In the genomic region with DNA sequence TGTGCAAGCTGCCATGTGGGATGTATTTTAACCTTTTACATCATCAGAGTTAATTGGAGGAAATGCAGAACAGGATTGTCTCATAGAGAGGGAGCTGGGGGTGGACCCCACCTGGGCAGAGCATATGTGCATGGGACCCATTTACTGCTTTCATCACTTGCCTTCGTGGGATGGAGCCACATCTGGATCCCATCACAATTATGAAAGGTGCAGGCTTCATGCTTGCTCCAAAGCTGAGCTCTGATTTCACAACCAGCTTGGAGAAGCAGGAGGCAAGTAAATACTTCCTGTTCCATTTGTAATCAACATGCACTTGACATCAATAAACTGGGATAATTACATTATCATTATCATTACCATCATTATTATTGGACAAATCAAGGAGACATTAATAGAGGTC, we compare ENCODE assay signal across 27 cellular contexts.
"Had no signal": no experiment of that assay in that cellular context is flagged by ENCODE, and none has a peak within 500 bp of the region (broad histone marks: within the 10 kb centered on the region; RNA-seq: fewer than 3 reads in every experiment).

No MANE protein-coding gene starts in this region.

- H3K27me3 ChIP-seq: pancreas, testis, thyroid gland, upper lobe of left lung, vagina had no signal

- H3K4me1 ChIP-seq: lower lobe of right lung, pancreas, prostate gland, stomach, testis, thyroid gland, transverse colon, upper lobe of left lung, vagina had no signal

- H3K9me3 ChIP-seq: lower lobe of right lung, pancreas, prostate gland, stomach, testis, thyroid gland, transverse colon, upper lobe of left lung, vagina had no signal

- H3K4me3 ChIP-seq: lower lobe of right lung, pancreas, prostate gland, skin epidermis, stomach, testis, thyroid gland, transverse colon, upper lobe of left lung, vagina had no signal

- H3K36me3 ChIP-seq: lower lobe of right lung, pancreas, prostate gland, stomach, thyroid gland, transverse colon, upper lobe of left lung, vagina had no signal

- DNase-seq: kidney glomerular epithelial cell; left cardiac atrium; lower lobe of right lung; mammary epithelial cell; mesenchymal stem cell; naive thymus-derived CD8-positive, alpha-beta T cell; nucleus accumbens; pancreas; posterior cingulate gyrus; retina; right cardiac atrium; stimulated activated CD4-positive, alpha-beta T cell treated with anti-CD3 and anti-CD28 coated beads, Interleukin-12 subunit alpha, Interleukin-12 subunit beta, amount 100 ng/mL, for 4 hours; stimulated activated CD4-positive, alpha-beta T cell treated with anti-CD3 and anti-CD28 coated beads, Interleukin-15, amount 100 ng/mL, for 24 hours; stimulated activated CD4-positive, alpha-beta T cell treated with anti-CD3 and anti-CD28 coated beads, Interleukin-2, amount 100 ng/mL, for 24 hours; stimulated activated CD4-positive, alpha-beta T cell treated with anti-CD3 and anti-CD28 coated beads, Interleukin-4, amount 100 ng/mL, for 1 hour; stimulated activated naive B cell treated with anti-CD40 and anti-IgM and Interleukin-4, amounts not matched to agents 10 μg/mL and 1 μg/mL and 100 μg/mL, for 72 hours; stimulated activated naive CD8-positive, alpha-beta T cell treated with anti-CD3 and anti-CD28 coated beads, Interleukin-15, Interleukin-2, amounts not matched to agents 100 U/mL and 50 U/mL, for 24 hours; stomach; testis; thyroid gland; transverse colon; upper lobe of left lung had no signal

- ATAC-seq: left cardiac atrium; left lobe of liver; lower lobe of right lung; naive thymus-derived CD8-positive, alpha-beta T cell; pancreas; right cardiac atrium; sciatic nerve; stimulated activated naive B cell treated with anti-CD40 and anti-IgM and Interleukin-4, amounts not matched to agents 10 μg/mL and 1 μg/mL and 100 μg/mL, for 72 hours; stimulated activated naive CD8-positive, alpha-beta T cell treated with anti-CD3 and anti-CD28 coated beads, Interleukin-15, Interleukin-2, amounts not matched to agents 100 U/mL and 50 U/mL, for 24 hours had no signal
